Comparison of ENCODE assay signal across 8 cellular contexts in the genomic region with DNA sequence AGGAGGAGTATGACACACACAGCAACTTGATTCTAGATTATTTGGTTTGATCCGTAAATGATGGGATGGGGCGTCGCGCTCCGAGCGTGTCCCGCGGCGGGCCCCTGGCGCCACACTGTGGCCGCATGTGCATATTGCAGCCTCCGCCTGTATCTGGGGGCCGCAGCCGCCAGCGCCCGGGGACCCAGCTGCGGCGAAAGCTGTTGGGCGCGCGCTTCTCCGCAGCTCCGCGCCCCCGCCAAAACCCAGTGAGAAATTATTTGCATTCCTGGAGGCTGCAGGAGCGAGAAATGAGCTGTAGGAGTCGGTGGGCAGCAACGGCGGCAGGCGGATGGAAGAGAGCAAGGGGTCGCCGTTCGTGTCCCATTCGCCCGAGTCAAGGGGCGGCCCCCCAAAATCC. TPM values are rescaled to one million over a fixed set of nuclear protein-coding genes. Genes with fewer than 3 reads are reported as not detected.
A peak's percentile ranks its signal among the peaks of the same experiment; 100 is the strongest.
DNase-seq lines count a peak whose midpoint lies in the region; ATAC-seq and TF ChIP-seq lines count a peak whose summit lies in the region.
"Not testable (repeated sequence)": the region's sequence is repeated elsewhere in the genome, so short reads cannot be mapped to it uniquely, and the experiment has no call there.

No MANE protein-coding gene starts in this region.

- H3K27me3 ChIP-seq in Caco-2 (replicated peaks; ENCODE audit: control insufficient read depth, insufficient read depth, low read length); HL-60 (ENCODE audit: insufficient read depth, poor library complexity, severe bottlenecking); esophagus muscularis mucosa: not testable (repeated sequence)

- peak overlapping the region; percentile 82 for H3K27ac ChIP-seq in HL-60 (replicated peaks)
- peak overlapping the region; percentile 84 to 89 (median 86) for H3K27ac ChIP-seq in esophagus muscularis mucosa (replicated peaks in 1 of 4)

- not testable (repeated sequence) for H3K9me3 Mint-ChIP-seq in Caco-2 (ENCODE audit: unreplicated experiment)

- H3K4me1 ChIP-seq in Caco-2; esophagus muscularis mucosa; mucosa of descending colon (ENCODE audit: low read depth): not testable (repeated sequence)

- TF ChIP-seq CTCF in Caco-2 (IDR thresholded peaks at IDR 0.05; ENCODE audit: insufficient read depth in 1 of 2, low read depth in 1 of 2, low read length in 1 of 2, severe bottlenecking in 1 of 2, unreplicated experiment in 1 of 2), result peak; percentile 23 to 50
- TF ChIP-seq CTCF in HL-60 (IDR thresholded peaks at IDR 0.05; ENCODE audit: insufficient read depth, low read length), result not testable (repeated sequence)
- TF ChIP-seq CTCF in esophagus muscularis mucosa (IDR thresholded peaks at IDR 0.05), result peak; percentile 31 to 45 (median 31)
- TF ChIP-seq CTCF in mucosa of descending colon (IDR thresholded peaks at IDR 0.05), result peak; percentile 37

- peak overlapping the region; percentile 41 for H3K4me3 ChIP-seq in Caco-2 (ENCODE audit: low read depth, low read length)
- H3K4me3 ChIP-seq in HL-60 (replicated peaks; ENCODE audit: insufficient read depth, low read length), result peak overlapping the region; percentile 43
- H3K4me3 ChIP-seq in esophagus muscularis mucosa, result peak overlapping the region; percentile 58 to 72 (median 60)
- H3K4me3 ChIP-seq in mucosa of descending colon, result peak overlapping the region; percentile 30

- intact Hi-C loops in Caco-2 (cut with micrococcal nuclease; ENCODE audit: unreplicated experiment); esophagus muscularis mucosa (cut with DNase I); mucosa of descending colon (cut with DNase I, micrococcal nuclease): not testable (repeated sequence)

- not testable (repeated sequence) for H3K27me3 Mint-ChIP-seq in Caco-2 (ENCODE audit: insufficient read depth, unreplicated experiment)

- not testable (repeated sequence) for H3K36me3 ChIP-seq in Caco-2 (ENCODE audit: control insufficient read depth, insufficient read depth, low read length); esophagus muscularis mucosa; mucosa of descending colon (ENCODE audit: low read depth)

- 0% methylated on average over 2 of the region's 36 CpGs for WGBS in esophagus muscularis mucosa

- not testable (repeated sequence) for H3K4me1 Mint-ChIP-seq in Caco-2 (ENCODE audit: low read depth, unreplicated experiment)

- DNase-seq in Caco-2 (peak; percentile 53 to 77), HL-60 (ENCODE audit: low read depth in 1 of 2, low spot score in 1 of 2) (peak in 1 of 2 experiments; percentile 41), RPMI8226 (peak; percentile 69), mucosa of descending colon (peak; percentile 58 to 69 (median 63))
- DNase-seq in activated effector memory CD4-positive, alpha-beta T cell treated with Interleukin-2 at 50 U/mL for 16 hours, result peak; percentile 55
- not testable (repeated sequence) for DNase-seq in esophagus muscularis mucosa (ENCODE audit: extremely low spot score)
- DNase-seq in stimulated activated CD8-positive, alpha-beta memory T cell treated with anti-CD3 and anti-CD28 coated beads, Interleukin-15, amount 100 ng/mL, for 48 hours (ENCODE audit: low read depth in 2 of 2), result peak; percentile 39 to 46

- TF ChIP-seq POLR2A in esophagus muscularis mucosa (IDR thresholded peaks at IDR 0.05; ENCODE audit: low read depth), result not testable (repeated sequence)

- not testable (repeated sequence) for BruUV-seq in Caco-2 (replicated peaks; lab: Mats Ljungman, UMichigan)

- CTCF ChIA-PET in Caco-2 (lab: Charles Lee), result not testable (repeated sequence)

- ATAC-seq in GM21515 (IDR thresholded peaks at IDR 0.05; ENCODE audit: unreplicated experiment) (peak; percentile 84), mucosa of descending colon (peak; percentile 93)

- peak overlapping the region; percentile 97 for H3K27ac Mint-ChIP-seq in Caco-2 (ENCODE audit: unreplicated experiment)

- POLR2A ChIA-PET in Caco-2 (lab: Charles Lee), result not testable (repeated sequence)

- not testable (repeated sequence) for TF ChIP-seq EP300 in esophagus muscularis mucosa (IDR thresholded peaks at IDR 0.05)

- H3K36me3 Mint-ChIP-seq in Caco-2 (ENCODE audit: insufficient read depth, unreplicated experiment), result not testable (repeated sequence)

- H3K9me3 ChIP-seq in Caco-2, esophagus muscularis mucosa, mucosa of descending colon: not testable (repeated sequence)

- H3K4me3 Mint-ChIP-seq in Caco-2 (ENCODE audit: unreplicated experiment), result peak overlapping the region; percentile 94

RNA-seq across cellular contexts. Expression of a gene that starts 10.0 kb away (rescaled TPM):
- total RNA-seq in Caco-2 (2022) (not detected in 2 replicates), esophagus muscularis mucosa (10 to 100 TPM in 1 of 4 donors, 1 to 10 TPM in 2, under 1 TPM in 1; 0.17 to 23.2 (median 3.6) TPM), mucosa of descending colon (10 to 100 TPM in 1 of 3 donors, 1 to 10 TPM in 2; 1.5 to 10.2 (median 2.6) TPM)
